In the genomic region with DNA sequence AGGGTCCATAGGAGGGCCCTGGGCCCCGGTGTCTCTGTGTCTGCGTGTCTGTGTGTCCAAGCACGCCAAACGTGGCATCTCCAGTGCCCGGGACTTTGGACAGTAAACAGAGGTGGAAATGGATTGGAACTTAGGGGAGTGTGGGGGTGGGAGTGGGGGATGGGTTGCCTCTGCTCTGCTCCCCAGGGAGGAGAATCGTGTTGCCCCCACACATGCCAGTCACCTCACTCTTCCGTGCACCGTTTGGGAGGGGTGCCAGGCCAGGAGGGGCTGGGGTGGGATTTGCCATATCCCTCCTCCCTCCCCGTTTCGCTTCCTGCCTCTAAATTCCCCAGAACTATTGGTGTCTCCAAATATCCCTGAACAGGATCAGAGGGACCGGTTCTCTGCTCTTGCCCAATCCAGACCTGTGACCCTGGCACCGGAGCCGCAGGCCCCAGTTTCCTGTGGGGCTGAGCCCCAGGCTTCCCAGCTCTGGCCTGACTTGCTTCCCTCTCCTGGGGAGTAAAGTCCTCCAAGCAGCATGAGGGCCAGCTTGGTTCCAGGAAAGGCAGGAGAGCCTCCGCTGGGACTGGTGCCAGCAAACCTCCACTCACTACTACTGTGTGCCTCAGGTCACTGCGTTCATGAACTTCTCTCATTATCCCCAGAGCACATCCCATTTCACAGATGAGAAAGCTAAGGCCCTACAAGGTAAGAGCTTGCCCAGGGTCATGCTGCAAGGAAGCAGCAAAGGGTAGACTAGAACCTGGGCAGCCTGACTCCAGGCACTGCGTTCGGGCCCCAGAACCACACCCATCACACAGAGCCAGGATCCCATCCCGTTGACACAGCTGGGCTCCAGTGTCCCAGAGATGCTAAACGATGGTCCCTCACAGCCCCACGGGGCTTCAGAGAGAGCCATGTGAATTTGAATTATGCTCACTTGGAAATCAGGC, we compare ENCODE assay signal across 1 cellular context.
TF ChIP-seq lines count a peak whose summit lies in the region.

TSS of gene ASGR1 (minus strand) at position 54 of the 938 bp plus-strand sequence. CDS start 807 bp downstream, outside the sequence.

TF ChIP-seq in HepG2, 621 proteins besides CTCF, POLR2A, EP300 and RAD21 (continued from another document and continues in another):
- TF ChIP-seq ZNF180 (CRISPR knock-in tag; IDR thresholded peaks at IDR 0.05; ENCODE audit: borderline replicate concordance, low read depth) (no peak), ZNF891 (CRISPR knock-in tag; IDR thresholded peaks at IDR 0.05) (peak; percentile 15; the same call in 1 of the 2 replicates), MAX (IDR thresholded peaks at IDR 0.05) (peak; percentile 49), NRL (CRISPR knock-in tag; IDR thresholded peaks at IDR 0.05; ENCODE audit: borderline replicate concordance) (peak; percentile 53; the same call in 1 of the 2 replicates), SAP130 (CRISPR knock-in tag; IDR thresholded peaks at IDR 0.05; ENCODE audit: low read depth) (peak; percentile 79), ZNF839 (CRISPR knock-in tag; IDR thresholded peaks at IDR 0.05; ENCODE audit: borderline replicate concordance) (no peak), HDAC1 (CRISPR knock-in tag; IDR thresholded peaks at IDR 0.05) (peak; percentile 72), ZFX (CRISPR knock-in tag; IDR thresholded peaks at IDR 0.05; ENCODE audit: low read depth) (peak; percentile 82), CHCHD3 (CRISPR knock-in tag; IDR thresholded peaks at IDR 0.05) (no peak), AHDC1 (CRISPR knock-in tag; IDR thresholded peaks at IDR 0.05; ENCODE audit: borderline replicate concordance) (peak; percentile 48), ZNF329 (CRISPR knock-in tag; IDR thresholded peaks at IDR 0.05; ENCODE audit: low read depth) (peak; percentile 76; the same call in 1 of the 2 replicates), ZNF501 (CRISPR knock-in tag; IDR thresholded peaks at IDR 0.05) (peak; percentile 88), ZNF674 (CRISPR knock-in tag; IDR thresholded peaks at IDR 0.05; ENCODE audit: low read depth) (no peak), THYN1 (CRISPR knock-in tag; IDR thresholded peaks at IDR 0.05; ENCODE audit: borderline replicate concordance, low read depth) (no peak), ETV6 (CRISPR knock-in tag; conservative IDR thresholded peaks at IDR 0.05) (no peak; the same call in none of the 2 replicates), ZMYM3 (CRISPR knock-in tag; IDR thresholded peaks at IDR 0.05) (peak; percentile 100), GATAD1 (CRISPR knock-in tag; IDR thresholded peaks at IDR 0.05) (0 out of 2 replicates have a peak, but pooled peaks have one; percentile 70), NFAT5 (CRISPR knock-in tag; IDR thresholded peaks at IDR 0.05) (no peak), ZSCAN31 (CRISPR knock-in tag; IDR thresholded peaks at IDR 0.05; ENCODE audit: low read depth) (peak; percentile 74), HIVEP1 (CRISPR knock-in tag; IDR thresholded peaks at IDR 0.05) (peak; percentile 61), ZNF607 (CRISPR knock-in tag; IDR thresholded peaks at IDR 0.05; ENCODE audit: borderline replicate concordance) (0 out of 2 replicates have a peak, but pooled peaks have one; percentile 70)
- TF ChIP-seq, protein P1, sequence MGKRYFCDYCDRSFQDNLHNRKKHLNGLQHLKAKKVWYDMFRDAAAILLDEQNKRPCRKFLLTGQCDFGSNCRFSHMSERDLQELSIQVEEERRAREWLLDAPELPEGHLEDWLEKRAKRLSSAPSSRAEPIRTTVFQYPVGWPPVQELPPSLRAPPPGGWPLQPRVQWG (CRISPR knock-in tag; IDR thresholded peaks at IDR 0.05; ENCODE audit: borderline replicate concordance, low read depth) = no peak
- TF ChIP-seq, protein P2, sequence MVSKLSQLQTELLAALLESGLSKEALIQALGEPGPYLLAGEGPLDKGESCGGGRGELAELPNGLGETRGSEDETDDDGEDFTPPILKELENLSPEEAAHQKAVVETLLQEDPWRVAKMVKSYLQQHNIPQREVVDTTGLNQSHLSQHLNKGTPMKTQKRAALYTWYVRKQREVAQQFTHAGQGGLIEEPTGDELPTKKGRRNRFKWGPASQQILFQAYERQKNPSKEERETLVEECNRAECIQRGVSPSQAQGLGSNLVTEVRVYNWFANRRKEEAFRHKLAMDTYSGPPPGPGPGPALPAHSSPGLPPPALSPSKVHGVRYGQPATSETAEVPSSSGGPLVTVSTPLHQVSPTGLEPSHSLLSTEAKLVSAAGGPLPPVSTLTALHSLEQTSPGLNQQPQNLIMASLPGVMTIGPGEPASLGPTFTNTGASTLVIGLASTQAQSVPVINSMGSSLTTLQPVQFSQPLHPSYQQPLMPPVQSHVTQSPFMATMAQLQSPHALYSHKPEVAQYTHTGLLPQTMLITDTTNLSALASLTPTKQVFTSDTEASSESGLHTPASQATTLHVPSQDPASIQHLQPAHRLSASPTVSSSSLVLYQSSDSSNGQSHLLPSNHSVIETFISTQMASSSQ (IDR thresholded peaks at IDR 0.05; ENCODE audit: low read depth) = 0 out of 2 replicates have a peak, but pooled peaks have one; percentile 45
- TF ChIP-seq, protein P2 (CRISPR knock-in tag; IDR thresholded peaks at IDR 0.05; ENCODE audit: borderline replicate concordance) = peak; percentile 86
- TF ChIP-seq, protein P3, sequence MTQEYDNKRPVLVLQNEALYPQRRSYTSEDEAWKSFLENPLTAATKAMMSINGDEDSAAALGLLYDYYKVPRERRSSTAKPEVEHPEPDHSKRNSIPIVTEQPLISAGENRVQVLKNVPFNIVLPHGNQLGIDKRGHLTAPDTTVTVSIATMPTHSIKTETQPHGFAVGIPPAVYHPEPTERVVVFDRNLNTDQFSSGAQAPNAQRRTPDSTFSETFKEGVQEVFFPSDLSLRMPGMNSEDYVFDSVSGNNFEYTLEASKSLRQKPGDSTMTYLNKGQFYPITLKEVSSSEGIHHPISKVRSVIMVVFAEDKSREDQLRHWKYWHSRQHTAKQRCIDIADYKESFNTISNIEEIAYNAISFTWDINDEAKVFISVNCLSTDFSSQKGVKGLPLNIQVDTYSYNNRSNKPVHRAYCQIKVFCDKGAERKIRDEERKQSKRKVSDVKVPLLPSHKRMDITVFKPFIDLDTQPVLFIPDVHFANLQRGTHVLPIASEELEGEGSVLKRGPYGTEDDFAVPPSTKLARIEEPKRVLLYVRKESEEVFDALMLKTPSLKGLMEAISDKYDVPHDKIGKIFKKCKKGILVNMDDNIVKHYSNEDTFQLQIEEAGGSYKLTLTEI (CRISPR knock-in tag; conservative IDR thresholded peaks at IDR 0.05) = no peak
- TF ChIP-seq, protein P4, sequence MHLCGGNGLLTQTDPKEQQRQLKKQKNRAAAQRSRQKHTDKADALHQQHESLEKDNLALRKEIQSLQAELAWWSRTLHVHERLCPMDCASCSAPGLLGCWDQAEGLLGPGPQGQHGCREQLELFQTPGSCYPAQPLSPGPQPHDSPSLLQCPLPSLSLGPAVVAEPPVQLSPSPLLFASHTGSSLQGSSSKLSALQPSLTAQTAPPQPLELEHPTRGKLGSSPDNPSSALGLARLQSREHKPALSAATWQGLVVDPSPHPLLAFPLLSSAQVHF (CRISPR knock-in tag; IDR thresholded peaks at IDR 0.05) = 0 out of 2 replicates have a peak, but pooled peaks have one; percentile 33
- TF ChIP-seq, protein P5, sequence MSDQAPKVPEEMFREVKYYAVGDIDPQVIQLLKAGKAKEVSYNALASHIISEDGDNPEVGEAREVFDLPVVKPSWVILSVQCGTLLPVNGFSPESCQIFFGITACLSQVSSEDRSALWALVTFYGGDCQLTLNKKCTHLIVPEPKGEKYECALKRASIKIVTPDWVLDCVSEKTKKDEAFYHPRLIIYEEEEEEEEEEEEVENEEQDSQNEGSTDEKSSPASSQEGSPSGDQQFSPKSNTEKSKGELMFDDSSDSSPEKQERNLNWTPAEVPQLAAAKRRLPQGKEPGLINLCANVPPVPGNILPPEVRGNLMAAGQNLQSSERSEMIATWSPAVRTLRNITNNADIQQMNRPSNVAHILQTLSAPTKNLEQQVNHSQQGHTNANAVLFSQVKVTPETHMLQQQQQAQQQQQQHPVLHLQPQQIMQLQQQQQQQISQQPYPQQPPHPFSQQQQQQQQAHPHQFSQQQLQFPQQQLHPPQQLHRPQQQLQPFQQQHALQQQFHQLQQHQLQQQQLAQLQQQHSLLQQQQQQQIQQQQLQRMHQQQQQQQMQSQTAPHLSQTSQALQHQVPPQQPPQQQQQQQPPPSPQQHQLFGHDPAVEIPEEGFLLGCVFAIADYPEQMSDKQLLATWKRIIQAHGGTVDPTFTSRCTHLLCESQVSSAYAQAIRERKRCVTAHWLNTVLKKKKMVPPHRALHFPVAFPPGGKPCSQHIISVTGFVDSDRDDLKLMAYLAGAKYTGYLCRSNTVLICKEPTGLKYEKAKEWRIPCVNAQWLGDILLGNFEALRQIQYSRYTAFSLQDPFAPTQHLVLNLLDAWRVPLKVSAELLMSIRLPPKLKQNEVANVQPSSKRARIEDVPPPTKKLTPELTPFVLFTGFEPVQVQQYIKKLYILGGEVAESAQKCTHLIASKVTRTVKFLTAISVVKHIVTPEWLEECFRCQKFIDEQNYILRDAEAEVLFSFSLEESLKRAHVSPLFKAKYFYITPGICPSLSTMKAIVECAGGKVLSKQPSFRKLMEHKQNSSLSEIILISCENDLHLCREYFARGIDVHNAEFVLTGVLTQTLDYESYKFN (CRISPR knock-in tag; conservative IDR thresholded peaks at IDR 0.05) = peak; percentile 97
